In the genomic region with DNA sequence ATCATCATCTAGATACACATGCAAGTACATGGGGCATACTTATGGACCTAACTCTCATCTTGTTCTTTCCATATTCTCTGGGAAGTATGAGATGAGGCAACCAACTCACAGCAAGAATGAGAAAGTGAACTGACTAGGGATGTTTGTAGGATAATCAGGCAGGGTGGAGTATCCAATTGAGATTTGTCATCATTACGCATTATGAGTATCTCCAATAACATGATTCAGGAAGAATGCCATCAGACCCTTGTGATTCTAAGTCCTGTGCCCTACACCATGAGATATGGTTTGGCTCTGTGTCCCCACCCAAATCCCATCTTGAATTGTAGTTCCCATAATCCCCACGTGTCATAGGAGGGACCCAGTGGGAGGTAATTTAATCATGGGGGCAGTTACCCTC, we compare ENCODE assay signal across 27 cellular contexts.
"Had no signal": no experiment of that assay in that cellular context is flagged by ENCODE, and none has a peak within 500 bp of the region (broad histone marks: within the 10 kb centered on the region; RNA-seq: fewer than 3 reads in every experiment).

No MANE protein-coding gene starts in this region.

- H3K36me3 ChIP-seq: brain microvascular endothelial cell, MG63 had no signal

- H3K27ac ChIP-seq: brain microvascular endothelial cell, PC-9, SK-N-MC, VCaP had no signal

- H3K9me3 ChIP-seq: MG63 had no signal

- H3K9me3 Mint-ChIP-seq: activated naive CD4-positive, alpha-beta T cell treated with anti-CD3 and anti-CD28 coated beads for 36 hours had no signal

- H3K36me3 Mint-ChIP-seq: activated naive CD8-positive, alpha-beta T cell; T-cell had no signal

- H3K27ac Mint-ChIP-seq: activated CD4-positive, alpha-beta memory T cell treated with anti-CD3 and anti-CD28 coated beads, Interleukin-2, amount 10 ng/mL, durations not matched to agents 7 days and 5 days; activated CD4-positive, alpha-beta T cell treated with anti-CD3 and anti-CD28 coated beads for 36 hours; activated naive CD4-positive, alpha-beta T cell treated with anti-CD3 and anti-CD28 coated beads for 36 hours; activated naive CD8-positive, alpha-beta T cell; activated T-helper 17 cell treated with anti-CD3 and anti-CD28 coated beads, Interleukin-2, amount 50 U/mL, for 72 hours; T-cell had no signal

- H3K27me3 Mint-ChIP-seq: activated CD4-positive, alpha-beta memory T cell treated with anti-CD3 and anti-CD28 coated beads, Interleukin-2, amount 10 ng/mL, durations not matched to agents 7 days and 5 days; activated CD4-positive, alpha-beta T cell treated with anti-CD3 and anti-CD28 coated beads for 36 hours; activated naive CD8-positive, alpha-beta T cell; activated T-helper 17 cell treated with anti-CD3 and anti-CD28 coated beads, Interleukin-2, amount 50 U/mL, for 72 hours; T-cell had no signal

- H3K4me3 Mint-ChIP-seq: activated CD4-positive, alpha-beta memory T cell treated with anti-CD3 and anti-CD28 coated beads, Interleukin-2, amount 10 ng/mL, durations not matched to agents 7 days and 5 days; activated CD4-positive, alpha-beta T cell treated with anti-CD3 and anti-CD28 coated beads for 36 hours; activated naive CD4-positive, alpha-beta T cell treated with anti-CD3 and anti-CD28 coated beads for 36 hours; activated naive CD8-positive, alpha-beta T cell; activated T-helper 17 cell treated with anti-CD3 and anti-CD28 coated beads, Interleukin-2, amount 50 U/mL, for 72 hours; T-cell had no signal

- DNase-seq: activated CD4-positive, alpha-beta memory T cell treated with anti-CD3 and anti-CD28 coated beads, Interleukin-2, amount 10 ng/mL, durations not matched to agents 7 days and 5 days; activated CD4-positive, alpha-beta T cell treated with anti-CD3 and anti-CD28 coated beads for 36 hours; activated CD4-positive, alpha-beta T cell treated with anti-CD3 and anti-CD28 coated beads, Interleukin-2, amount 50 U/mL, for 1 hour; activated CD4-positive, CD25-positive, alpha-beta regulatory T cell; activated gamma-delta T cell; activated naive CD4-positive, alpha-beta T cell treated with anti-CD3 and anti-CD28 coated beads for 36 hours; activated T-cell treated with anti-CD3 and anti-CD28 coated beads for 4 hours; activated T-cell treated with anti-CD3 and anti-CD28 coated beads, Interleukin-2, amount 50 U/mL, for 48 hours; brain microvascular endothelial cell; central memory CD4-positive, alpha-beta T cell; MG63; NCI-H1105; NCI-H1436; NCI-H1694 treated with DMSO at 0.1 percent for 48 hours; NCI-H2029 treated with DMSO at 0.1 percent for 48 hours; NCI-H345; NCI-H510A; NCI-H69; PC-9; SIG-M5; T-cell; T-helper 2 cell; T1000 had no signal

- ATAC-seq: activated CD4-positive, alpha-beta T cell treated with anti-CD3 and anti-CD28 coated beads for 36 hours; activated T-helper 17 cell treated with anti-CD3 and anti-CD28 coated beads, Interleukin-2, amount 50 U/mL, for 72 hours; T-cell had no signal

- H3K4me1 Mint-ChIP-seq: activated CD4-positive, alpha-beta memory T cell treated with anti-CD3 and anti-CD28 coated beads, Interleukin-2, amount 10 ng/mL, durations not matched to agents 7 days and 5 days; activated CD4-positive, alpha-beta T cell treated with anti-CD3 and anti-CD28 coated beads for 36 hours; activated T-helper 17 cell treated with anti-CD3 and anti-CD28 coated beads, Interleukin-2, amount 50 U/mL, for 72 hours; T-cell had no signal

- H3K27me3 ChIP-seq: brain microvascular endothelial cell, MG63 had no signal

- H3K4me3 ChIP-seq: MG63, PC-9, SK-N-MC had no signal
